Comparison of ENCODE assay signal across 18 cellular contexts in genomic region chr6:110597754-110598153, GRCh38.
A peak's percentile ranks its signal among the peaks of the same experiment; 100 is the strongest.
DNase-seq lines count a peak whose midpoint lies in the region; ATAC-seq, FAIRE-seq and TF ChIP-seq lines count a peak whose summit lies in the region.
"Had no signal": no experiment of that assay in that cellular context is flagged by ENCODE, and none has a peak within 500 bp of the region (broad histone marks: within the 10 kb centered on the region; RNA-seq: fewer than 3 reads in every experiment).

No MANE protein-coding gene starts in this region.

- peaks cover 12% of the 10 kb centered on the region for H3K4me1 Mint-ChIP-seq in progenitor cell of endocrine pancreas (ENCODE audit: low read depth)
- H3K4me1 Mint-ChIP-seq in activated CD4-positive, alpha-beta memory T cell treated with anti-CD3 and anti-CD28 coated beads, Interleukin-2, amount 10 ng/mL, durations not matched to agents 7 days and 5 days: peaks cover 1% of the 10 kb centered on the region
- H3K4me1 Mint-ChIP-seq: H9 had no signal

- H3K9me3 Mint-ChIP-seq in progenitor cell of endocrine pancreas (ENCODE audit: low read depth): peaks cover 5% of the 10 kb centered on the region
- H3K9me3 Mint-ChIP-seq in activated CD4-positive, alpha-beta memory T cell treated with anti-CD3 and anti-CD28 coated beads, Interleukin-2, amount 10 ng/mL, durations not matched to agents 7 days and 5 days: peaks cover 11% of the 10 kb centered on the region
- H3K9me3 Mint-ChIP-seq: H9, HFFc6 had no signal

- TF ChIP-seq CTCF in 22Rv1 (IDR thresholded peaks at IDR 0.05): no peak
- TF ChIP-seq CTCF in LNCaP clone FGC (IDR thresholded peaks at IDR 0.05; ENCODE audit: control insufficient read depth, extremely low read depth, insufficient read depth): no peak
- TF ChIP-seq CTCF in progenitor cell of endocrine pancreas (IDR thresholded peaks at IDR 0.05; ENCODE audit: unreplicated experiment): no peak

- no peak for ATAC-seq in GM21576 (IDR thresholded peaks at IDR 0.05; ENCODE audit: unreplicated experiment)

- H3K36me3 Mint-ChIP-seq in progenitor cell of endocrine pancreas (ENCODE audit: insufficient read depth): peaks cover 8% of the 10 kb centered on the region
- H3K36me3 Mint-ChIP-seq in activated CD4-positive, alpha-beta memory T cell treated with anti-CD3 and anti-CD28 coated beads, Interleukin-2, amount 10 ng/mL, durations not matched to agents 7 days and 5 days (ENCODE audit: low read depth): peaks cover 18% of the 10 kb centered on the region

- H3K27ac Mint-ChIP-seq in progenitor cell of endocrine pancreas: peak overlapping the region; percentile 15
- H3K27ac Mint-ChIP-seq in activated CD4-positive, alpha-beta memory T cell treated with anti-CD3 and anti-CD28 coated beads, Interleukin-2, amount 10 ng/mL, durations not matched to agents 7 days and 5 days: no peak overlapping the region
- H3K27ac Mint-ChIP-seq: H9, HFFc6 had no signal

- DNase-seq in LNCaP clone FGC (ENCODE audit: low read depth): peak; percentile 19
- DNase-seq in left kidney (ENCODE audit: low read depth, low spot score): peak; percentile 95
- DNase-seq in progenitor cell of endocrine pancreas (ENCODE audit: low spot score, unreplicated experiment): no peak
- no peak for DNase-seq in activated CD4-positive, alpha-beta memory T cell treated with anti-CD3 and anti-CD28 coated beads, Interleukin-2, amount 10 ng/mL, durations not matched to agents 7 days and 5 days
- DNase-seq in HTR-8/SVneo (ENCODE audit: insufficient read length, low spot score): no peak
- DNase-seq: 8988T, AML-193, DMS53, EL, GOT3, H9, HFFc6, IMR-90, KG1 had no signal

- no peaks in the 10 kb centered on the region for H3K27me3 Mint-ChIP-seq in progenitor cell of endocrine pancreas
- no peaks in the 10 kb centered on the region for H3K27me3 Mint-ChIP-seq in activated CD4-positive, alpha-beta memory T cell treated with anti-CD3 and anti-CD28 coated beads, Interleukin-2, amount 10 ng/mL, durations not matched to agents 7 days and 5 days

- H3K27ac ChIP-seq in 22Rv1: peak overlapping the region; percentile 87
- H3K27ac ChIP-seq: BLaER1 had no signal

- POLR2A ChIA-PET in activated CD4-positive, alpha-beta memory T cell treated with anti-CD3 and anti-CD28 coated beads, Interleukin-2, amount 10 ng/mL, durations not matched to agents 7 days and 5 days (lab: Charles Lee): no interaction called here

- CTCF ChIA-PET in activated CD4-positive, alpha-beta memory T cell treated with anti-CD3 and anti-CD28 coated beads, Interleukin-2, amount 10 ng/mL, durations not matched to agents 7 days and 5 days (lab: Charles Lee): no interaction called here

- H3K4me3 Mint-ChIP-seq in progenitor cell of endocrine pancreas (ENCODE audit: low read depth): no peak overlapping the region
- H3K4me3 Mint-ChIP-seq in activated CD4-positive, alpha-beta memory T cell treated with anti-CD3 and anti-CD28 coated beads, Interleukin-2, amount 10 ng/mL, durations not matched to agents 7 days and 5 days: no peak overlapping the region
- H3K4me3 Mint-ChIP-seq: H9, HFFc6 had no signal

- H3K4me3 ChIP-seq in LNCaP clone FGC (ENCODE audit: low read depth, low read length): no peak overlapping the region
- H3K4me3 ChIP-seq: BLaER1 had no signal

- FAIRE-seq in HTR-8/SVneo (lab: Jason Lieb, UNC): no peak
- FAIRE-seq: GM12891 had no signal

Comparison
In these comparisons a context has a peak if more than half of its experiments do, and no peak if none do; other contexts are left out.
1. DNase-seq: peak in LNCaP clone FGC (single experiment) and left kidney (single experiment); none in progenitor cell of endocrine pancreas (single experiment), activated CD4-positive, alpha-beta memory T cell treated with anti-CD3 and anti-CD28 coated beads, Interleukin-2, amount 10 ng/mL, durations not matched to agents 7 days and 5 days (single experiment) and HTR-8/SVneo (single experiment).